ENCODE assay signal across 12 cellular contexts in genomic region chr3:55089211-55089610, GRCh38.
DNase-seq lines count a peak whose midpoint lies in the region; ATAC-seq and TF ChIP-seq lines count a peak whose summit lies in the region.
"Had no signal": no experiment of that assay in that cellular context is flagged by ENCODE, and none has a peak within 500 bp of the region (broad histone marks: within the 10 kb centered on the region; RNA-seq: fewer than 3 reads in every experiment).

No MANE protein-coding gene starts in this region.

- no peak for TF ChIP-seq CTCF in fibroblast of pulmonary artery (IDR thresholded peaks at IDR 0.05; ENCODE audit: low read length, missing control alignments)

- no peak for ATAC-seq in HG03521 (IDR thresholded peaks at IDR 0.05; ENCODE audit: unreplicated experiment)
- no peak for ATAC-seq in HG02885 (IDR thresholded peaks at IDR 0.05; ENCODE audit: poor library complexity, unreplicated experiment)

- DNase-seq in LHCN-M2 (ENCODE audit: low read depth) (peak; percentile 95), astrocyte of the hippocampus (ENCODE audit: low read depth, low spot score) (peak; percentile 18), fibroblast of pulmonary artery (ENCODE audit: low read depth) (peak; percentile 40), skeletal muscle cell (ENCODE audit: low read depth) (peak; percentile 5), A172 (ENCODE audit: low spot score) (no peak), NCI-H774 (lab: John Stamatoyannopoulos, UW) (no peak)
- DNase-seq: CD8-positive, alpha-beta memory T cell; NCI-H226; NCI-H526 had no signal

- H3K4me3 ChIP-seq in fibroblast of pulmonary artery (replicated peaks; ENCODE audit: low read depth, low read length) (no peak overlapping the region), skeletal muscle cell (ENCODE audit: low read depth, low read length) (no peak overlapping the region)
- H3K4me3 ChIP-seq: SJSA1 had no signal

Comparison
In these comparisons a context has a peak if more than half of its experiments do, and no peak if none do; other contexts are left out.
1. DNase-seq: peak in LHCN-M2 (single experiment), astrocyte of the hippocampus (single experiment), fibroblast of pulmonary artery (single experiment) and skeletal muscle cell (single experiment); none in A172 (single experiment) and NCI-H774 (single experiment).